ENCODE assay signal across 9 cellular contexts in the genomic region with DNA sequence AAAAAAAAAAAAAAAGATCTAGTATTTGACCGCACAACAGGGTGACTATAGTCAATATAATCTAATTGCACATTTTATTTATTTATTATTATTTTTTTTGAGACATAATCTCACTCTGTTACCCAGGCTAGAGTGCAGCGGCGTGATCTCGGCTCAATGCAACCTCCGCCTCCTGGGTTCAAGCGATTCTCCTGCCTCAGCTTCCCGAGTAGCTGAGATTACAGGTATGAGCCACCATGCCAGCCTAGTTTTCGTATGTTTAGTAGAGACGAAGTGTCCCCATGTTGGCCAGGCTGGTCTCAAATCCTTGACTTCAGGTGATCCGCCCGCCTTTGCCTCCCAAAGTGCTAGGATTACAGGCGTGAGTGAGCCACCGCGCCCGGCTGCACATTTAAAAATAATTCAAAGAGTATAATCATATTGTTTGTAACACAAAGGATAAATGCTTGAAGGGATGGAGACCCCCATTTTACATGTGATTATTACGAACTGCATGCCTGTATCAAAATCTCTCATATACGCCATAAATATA. TPM values are rescaled to one million over a fixed set of nuclear protein-coding genes. Genes with fewer than 3 reads are reported as not detected.
DNase-seq lines count a peak whose midpoint lies in the region; ATAC-seq and TF ChIP-seq lines count a peak whose summit lies in the region.
"Had no signal": no experiment of that assay in that cellular context is flagged by ENCODE, and none has a peak within 500 bp of the region (broad histone marks: within the 10 kb centered on the region; RNA-seq: fewer than 3 reads in every experiment).

No MANE protein-coding gene starts in this region.

- peak overlapping the region; percentile 86 for H3K4me3 Mint-ChIP-seq in T-helper 2 cell treated with Interferon-gamma antibody and Interleukin-4, amounts not matched to agents 5 μg/mL and 100 μg/mL, for 36 hours
- H3K4me3 Mint-ChIP-seq in activated T-helper 2 cell treated with anti-CD3 and anti-CD28 coated beads, Interferon-gamma antibody, Interleukin-2, Interleukin-4, amounts not matched to agents 10 μg/mL and 5 μg/mL and 100 μg/mL, durations not matched to agents 14 hours and 24 hours and 36 hours (ENCODE audit: low read depth), result peak overlapping the region; percentile 85

- H3K4me3 ChIP-seq in testis, result peak overlapping the region; percentile 84 to 98

- H3K9me3 ChIP-seq in testis, result no peaks in the 10 kb centered on the region

- intact Hi-C loops in activated T-helper 2 cell treated with anti-CD3 and anti-CD28 coated beads, Interferon-gamma antibody, Interleukin-2, Interleukin-4, amounts not matched to agents 10 μg/mL and 5 μg/mL and 100 μg/mL, durations not matched to agents 14 hours and 24 hours and 36 hours (cut with micrococcal nuclease), result loop anchor here (10.0 kb wide), 1 partner anchor 222 kb away; a partner anchor contains a TSS
- intact Hi-C loops in testis (cut with DNase I; ENCODE audit: low total_unique reads), result no loop called here

- WGBS in testis, 2 donors, result 23 to 25% methylated on average over 17 of the region's 17 CpGs

- peak overlapping the region; percentile 57 for H3K27ac Mint-ChIP-seq in T-helper 2 cell treated with Interferon-gamma antibody and Interleukin-4, amounts not matched to agents 5 μg/mL and 100 μg/mL, for 36 hours
- H3K27ac Mint-ChIP-seq in activated T-helper 2 cell treated with anti-CD3 and anti-CD28 coated beads, Interferon-gamma antibody, Interleukin-2, Interleukin-4, amounts not matched to agents 10 μg/mL and 5 μg/mL and 100 μg/mL, durations not matched to agents 14 hours and 24 hours and 36 hours, result peak overlapping the region; percentile 47

- no peak for TF ChIP-seq POLR2A in testis (IDR thresholded peaks at IDR 0.05)

- peaks cover 1% of the 10 kb centered on the region for H3K36me3 Mint-ChIP-seq in T-helper 2 cell treated with Interferon-gamma antibody and Interleukin-4, amounts not matched to agents 5 μg/mL and 100 μg/mL, for 36 hours (ENCODE audit: low read depth)
- peaks cover 4% of the 10 kb centered on the region for H3K36me3 Mint-ChIP-seq in activated T-helper 2 cell treated with anti-CD3 and anti-CD28 coated beads, Interferon-gamma antibody, Interleukin-2, Interleukin-4, amounts not matched to agents 10 μg/mL and 5 μg/mL and 100 μg/mL, durations not matched to agents 14 hours and 24 hours and 36 hours (ENCODE audit: low read depth)

- H3K4me1 ChIP-seq in testis, result peaks cover 7% of the 10 kb centered on the region

- H3K4me1 Mint-ChIP-seq in T-helper 2 cell treated with Interferon-gamma antibody and Interleukin-4, amounts not matched to agents 5 μg/mL and 100 μg/mL, for 36 hours (ENCODE audit: low read depth), result peaks cover 13% of the 10 kb centered on the region
- peaks cover 12% of the 10 kb centered on the region for H3K4me1 Mint-ChIP-seq in activated T-helper 2 cell treated with anti-CD3 and anti-CD28 coated beads, Interferon-gamma antibody, Interleukin-2, Interleukin-4, amounts not matched to agents 10 μg/mL and 5 μg/mL and 100 μg/mL, durations not matched to agents 14 hours and 24 hours and 36 hours (ENCODE audit: low read depth)

- no peak for ATAC-seq in GM19351 (IDR thresholded peaks at IDR 0.05; ENCODE audit: unreplicated experiment)

- H3K27me3 Mint-ChIP-seq in T-helper 2 cell treated with Interferon-gamma antibody and Interleukin-4, amounts not matched to agents 5 μg/mL and 100 μg/mL, for 36 hours (ENCODE audit: low read depth), result no peaks in the 10 kb centered on the region
- H3K27me3 Mint-ChIP-seq in activated T-helper 2 cell treated with anti-CD3 and anti-CD28 coated beads, Interferon-gamma antibody, Interleukin-2, Interleukin-4, amounts not matched to agents 10 μg/mL and 5 μg/mL and 100 μg/mL, durations not matched to agents 14 hours and 24 hours and 36 hours (ENCODE audit: low read depth), result no peaks in the 10 kb centered on the region

- no peaks in the 10 kb centered on the region for H3K9me3 Mint-ChIP-seq in T-helper 2 cell treated with Interferon-gamma antibody and Interleukin-4, amounts not matched to agents 5 μg/mL and 100 μg/mL, for 36 hours
- no peaks in the 10 kb centered on the region for H3K9me3 Mint-ChIP-seq in activated T-helper 2 cell treated with anti-CD3 and anti-CD28 coated beads, Interferon-gamma antibody, Interleukin-2, Interleukin-4, amounts not matched to agents 10 μg/mL and 5 μg/mL and 100 μg/mL, durations not matched to agents 14 hours and 24 hours and 36 hours

- peak overlapping the region in 1 of 2 donors; percentile 80 for H3K27ac ChIP-seq in testis

- H3K27me3 ChIP-seq in testis, result no peaks in the 10 kb centered on the region

- no peak for DNase-seq in T-helper 2 cell treated with Interferon-gamma antibody and Interleukin-4, amounts not matched to agents 5 μg/mL and 100 μg/mL, for 36 hours (ENCODE audit: low spot score)
- DNase-seq in T-helper 2 cell, result no peak
- no peak for DNase-seq in activated T-helper 2 cell treated with anti-CD3 and anti-CD28 coated beads, Interferon-gamma antibody, Interleukin-2, Interleukin-4, amounts not matched to agents 10 μg/mL and 5 μg/mL and 100 μg/mL, durations not matched to agents 14 hours and 24 hours and 36 hours (ENCODE audit: low spot score)
- DNase-seq in kidney tubule cell (ENCODE audit: low spot score), result peak; percentile 3
- no peak for DNase-seq in testis
- no peak for DNase-seq in SKM-1 treated with dmso at 0.1 percent for 144 hours (lab: John Stamatoyannopoulos, UW; ENCODE audit: unreplicated experiment)
- DNase-seq in UCSD-AML1 (lab: John Stamatoyannopoulos, UW; ENCODE audit: unreplicated experiment), result no peak

- no peak for TF ChIP-seq CTCF in testis (IDR thresholded peaks at IDR 0.05)

- H3K36me3 ChIP-seq in testis (ENCODE audit: low read depth, missing control alignments), result no peaks in the 10 kb centered on the region

RNA-seq across cellular contexts. Expression of a gene that starts 0.8 kb away (rescaled TPM):
- 18.6 and 20.6 TPM in 2 replicates for total RNA-seq in activated T-helper 2 cell treated with anti-CD3 and anti-CD28 coated beads, Interferon-gamma antibody, Interleukin-2, Interleukin-4, amounts not matched to agents 10 μg/mL and 5 μg/mL and 100 μg/mL, durations not matched to agents 14 hours and 24 hours and 36 hours
- 10 to 100 TPM; 40.4 to 40.6 TPM for total RNA-seq in testis
- 18.6 TPM for polyA plus RNA-seq in testis (ENCODE audit: insufficient read depth, low read depth, low replicate concordance)

RNA-seq across cellular contexts. Expression of a gene that starts 1.1 kb away (rescaled TPM):
- 0.11 TPM in 1 of 2 replicates, not detected in the other for total RNA-seq in activated T-helper 2 cell treated with anti-CD3 and anti-CD28 coated beads, Interferon-gamma antibody, Interleukin-2, Interleukin-4, amounts not matched to agents 10 μg/mL and 5 μg/mL and 100 μg/mL, durations not matched to agents 14 hours and 24 hours and 36 hours
- 10 to 100 TPM; 61.6 to 70.0 TPM for total RNA-seq in testis
- 238 TPM for polyA plus RNA-seq in testis (ENCODE audit: insufficient read depth, low read depth, low replicate concordance)

RNA-seq across cellular contexts. Expression of a gene that starts 33.7 kb away (rescaled TPM):
- 16.6 and 18.1 TPM in 2 replicates for total RNA-seq in activated T-helper 2 cell treated with anti-CD3 and anti-CD28 coated beads, Interferon-gamma antibody, Interleukin-2, Interleukin-4, amounts not matched to agents 10 μg/mL and 5 μg/mL and 100 μg/mL, durations not matched to agents 14 hours and 24 hours and 36 hours
- 10 to 100 TPM; 24.3 to 24.9 TPM for total RNA-seq in testis
- 12.5 TPM for polyA plus RNA-seq in testis (ENCODE audit: insufficient read depth, low read depth, low replicate concordance)

RNA-seq across cellular contexts. Expression of a gene that starts 39.9 kb away (rescaled TPM):
- 34.1 and 35.5 TPM in 2 replicates for total RNA-seq in activated T-helper 2 cell treated with anti-CD3 and anti-CD28 coated beads, Interferon-gamma antibody, Interleukin-2, Interleukin-4, amounts not matched to agents 10 μg/mL and 5 μg/mL and 100 μg/mL, durations not matched to agents 14 hours and 24 hours and 36 hours
- total RNA-seq in testis, result 10 to 100 TPM; 33.6 to 48.6 TPM
- 34.3 TPM for polyA plus RNA-seq in testis (ENCODE audit: insufficient read depth, low read depth, low replicate concordance)

RNA-seq across cellular contexts. Expression of a gene that starts 54.9 kb away (rescaled TPM):
- not detected in 2 replicates for total RNA-seq in activated T-helper 2 cell treated with anti-CD3 and anti-CD28 coated beads, Interferon-gamma antibody, Interleukin-2, Interleukin-4, amounts not matched to agents 10 μg/mL and 5 μg/mL and 100 μg/mL, durations not matched to agents 14 hours and 24 hours and 36 hours
- total RNA-seq in testis, result 10 to 100 TPM; 61.0 to 68.1 TPM
- 310 TPM for polyA plus RNA-seq in testis (ENCODE audit: insufficient read depth, low read depth, low replicate concordance)
- total RNA-seq: M059J had no signal

Comparison
In these comparisons a context has a peak if more than half of its experiments do, and no peak if none do; other contexts are left out.
1. RNA of a gene that starts 1.1 kb away (total RNA-seq): 61.6 to 70.0 TPM in testis; 0.11 TPM in activated T-helper 2 cell treated with anti-CD3 and anti-CD28 coated beads, Interferon-gamma antibody, Interleukin-2, Interleukin-4, amounts not matched to agents 10 μg/mL and 5 μg/mL and 100 μg/mL, durations not matched to agents 14 hours and 24 hours and 36 hours; every median in the first group is over 10 times any median in the second.